ENCODE assay signal across 8 cellular contexts in genomic region chr3:53890726-53891499, GRCh38. TPM values are rescaled to one million over a fixed set of nuclear protein-coding genes. Genes with fewer than 3 reads are reported as not detected.
DNase-seq lines count a peak whose midpoint lies in the region; ATAC-seq and TF ChIP-seq lines count a peak whose summit lies in the region.

No MANE protein-coding gene starts in this region.

- H3K4me3 ChIP-seq in GM06990 (replicated peaks; ENCODE audit: low read depth, low read length): peak overlapping the region; percentile 97
- H3K4me3 ChIP-seq in tibial nerve: peak overlapping the region; percentile 80 to 89 (median 84)

- peak overlapping the region; percentile 97 for H3K27ac Mint-ChIP-seq in activated CD4-positive, alpha-beta memory T cell treated with anti-CD3 and anti-CD28 coated beads for 36 hours
- H3K27ac Mint-ChIP-seq in endothelial cell (ENCODE audit: unreplicated experiment): peak overlapping the region; percentile 88

- peaks cover 3 to 30% (median 8%) of the 10 kb centered on the region in 4 donors for H3K4me1 ChIP-seq in tibial nerve

- DNase-seq in GM06990 (ENCODE audit: extremely low read depth, insufficient read length) (no peak), LHCN-M2 (ENCODE audit: low read depth) (peak; percentile 1), endothelial cell (ENCODE audit: low spot score) (no peak), myocyte (ENCODE audit: low read depth) (peak; percentile 12), tibial nerve (ENCODE audit: low spot score in 2 of 2) (no peak), occipital lobe (lab: John Stamatoyannopoulos, UW) (no peak)
- peak; percentile 61 for DNase-seq in activated CD4-positive, alpha-beta memory T cell treated with anti-CD3 and anti-CD28 coated beads for 36 hours

- H3K9me3 Mint-ChIP-seq in activated CD4-positive, alpha-beta memory T cell treated with anti-CD3 and anti-CD28 coated beads for 36 hours: no peaks in the 10 kb centered on the region
- H3K9me3 Mint-ChIP-seq in endothelial cell (ENCODE audit: unreplicated experiment): no peaks in the 10 kb centered on the region

- 3 to 4% methylated on average over 20 to 22 of the region's 22 CpGs for WGBS in tibial nerve, 2 donors

- H3K27ac ChIP-seq in tibial nerve: peak overlapping the region; percentile 84 to 96 (median 93)

- TF ChIP-seq EP300 in tibial nerve (IDR thresholded peaks at IDR 0.05): no peak

- H3K27me3 ChIP-seq in GM06990 (replicated peaks; ENCODE audit: control insufficient read depth, insufficient read depth, low read length): no peaks in the 10 kb centered on the region
- no peaks in the 10 kb centered on the region for H3K27me3 ChIP-seq in tibial nerve

- H3K36me3 ChIP-seq in GM06990 (ENCODE audit: control insufficient read depth, insufficient read depth, low read length) (no peaks in the 10 kb centered on the region), tibial nerve (peaks cover 0 to 31% (median 0%) of the 10 kb centered on the region in 3 donors)

- no peaks in the 10 kb centered on the region for H3K27me3 Mint-ChIP-seq in activated CD4-positive, alpha-beta memory T cell treated with anti-CD3 and anti-CD28 coated beads for 36 hours
- peaks cover 4% of the 10 kb centered on the region for H3K27me3 Mint-ChIP-seq in endothelial cell (ENCODE audit: unreplicated experiment)

- intact Hi-C loops in activated CD4-positive, alpha-beta memory T cell treated with anti-CD3 and anti-CD28 coated beads for 36 hours (cut with micrococcal nuclease): loop anchor here (1.0 to 10.0 kb wide), 4 partner anchors 9 to 786 kb away; partner anchors contain the start of genes ACTR8 and DCP1A

- H3K4me3 Mint-ChIP-seq in activated CD4-positive, alpha-beta memory T cell treated with anti-CD3 and anti-CD28 coated beads for 36 hours: peak overlapping the region; percentile 91
- peak overlapping the region; percentile 98 for H3K4me3 Mint-ChIP-seq in endothelial cell (ENCODE audit: unreplicated experiment)

- ATAC-seq in GM18519 (IDR thresholded peaks at IDR 0.05; ENCODE audit: low FRiP score, unreplicated experiment): no peak

- TF ChIP-seq POLR2A in tibial nerve (IDR thresholded peaks at IDR 0.05): no peak

- POLR2A ChIA-PET in activated CD4-positive, alpha-beta memory T cell treated with anti-CD3 and anti-CD28 coated beads for 36 hours (lab: Charles Lee): interaction anchor here (0.8 to 2.6 kb wide), 2 partner anchors 9 to 543 kb away, joined by 3 to 29 read pairs; partner anchors contain the start of genes ACTR8 and DCP1A

- CTCF ChIA-PET in activated CD4-positive, alpha-beta memory T cell treated with anti-CD3 and anti-CD28 coated beads for 36 hours (lab: Charles Lee): interaction anchor here (1.0 kb wide), 1 partner anchor 11 kb away, joined by 3 read pairs; no protein-coding TSS in a partner anchor

- peaks cover 22% of the 10 kb centered on the region for H3K36me3 Mint-ChIP-seq in activated CD4-positive, alpha-beta memory T cell treated with anti-CD3 and anti-CD28 coated beads for 36 hours
- peaks cover 9% of the 10 kb centered on the region for H3K36me3 Mint-ChIP-seq in endothelial cell (ENCODE audit: low read depth, unreplicated experiment)

- no peaks in the 10 kb centered on the region for H3K9me3 ChIP-seq in tibial nerve

- peaks cover 48% of the 10 kb centered on the region for H3K4me1 Mint-ChIP-seq in activated CD4-positive, alpha-beta memory T cell treated with anti-CD3 and anti-CD28 coated beads for 36 hours (ENCODE audit: low read depth)
- H3K4me1 Mint-ChIP-seq in endothelial cell (ENCODE audit: unreplicated experiment): peaks cover 34% of the 10 kb centered on the region

- TF ChIP-seq CTCF in GM06990 (IDR thresholded peaks at IDR 0.05; ENCODE audit: insufficient read depth, low read length, poor library complexity, severe bottlenecking): no peak
- no peak for TF ChIP-seq CTCF in endothelial cell (IDR thresholded peaks at IDR 0.05; ENCODE audit: unreplicated experiment)
- no peak for TF ChIP-seq CTCF in tibial nerve (IDR thresholded peaks at IDR 0.05)

RNA-seq across cellular contexts. Expression of gene SELENOK, which starts 0.7 kb away (rescaled TPM):
- total RNA-seq in LHCN-M2 (2014; rRNA removed) (30.7 and 31.0 TPM in 2 replicates), endothelial cell (ENCODE audit: unreplicated experiment) (36.6 TPM), myocyte (37.1 and 70.8 TPM in 2 replicates), tibial nerve (10 to 100 TPM; 39.8 to 54.3 (median 49.2) TPM), occipital lobe (59.6 TPM)
- 40.7 TPM for polyA plus RNA-seq in LHCN-M2 (2012)
- total RNA-seq in activated CD4-positive, alpha-beta memory T cell treated with anti-CD3 and anti-CD28 coated beads for 36 hours: 10 to 100 TPM; 55.3 to 56.4 TPM
- 59.2 TPM for polyA plus RNA-seq in myocyte (2012)

RNA-seq across cellular contexts. Expression of gene ACTR8, which starts 9.0 kb away (rescaled TPM):
- total RNA-seq in LHCN-M2 (2014; rRNA removed) (32.8 and 38.5 TPM in 2 replicates), endothelial cell (ENCODE audit: unreplicated experiment) (40.1 TPM), myocyte (26.4 and 35.0 TPM in 2 replicates), tibial nerve (10 to 100 TPM; 14.0 to 40.0 (median 27.2) TPM), occipital lobe (67.1 TPM)
- polyA plus RNA-seq in LHCN-M2 (2012): 20.4 TPM
- 10 to 100 TPM; 32.0 to 33.1 TPM for total RNA-seq in activated CD4-positive, alpha-beta memory T cell treated with anti-CD3 and anti-CD28 coated beads for 36 hours
- polyA plus RNA-seq in myocyte (2012): 25.5 TPM

RNA-seq across cellular contexts. Expression of gene IL17RB, which starts 44.5 kb away (rescaled TPM):
- total RNA-seq in LHCN-M2 (2014; rRNA removed) (not detected in 2 replicates), endothelial cell (ENCODE audit: unreplicated experiment) (0.33 TPM), myocyte (not detected in 2 replicates), tibial nerve (1 to 10 TPM; 3.3 to 7.1 (median 5.0) TPM), occipital lobe (2.2 TPM)
- polyA plus RNA-seq in LHCN-M2 (2012): 0.98 TPM
- 1 to 10 TPM in 1 of 2 experiments, under 1 TPM in 1; 0.92 to 1.1 TPM for total RNA-seq in activated CD4-positive, alpha-beta memory T cell treated with anti-CD3 and anti-CD28 coated beads for 36 hours
- polyA plus RNA-seq in myocyte (2012): 1.6 TPM

RNA-seq across cellular contexts. Expression of gene CHDH, which starts 44.7 kb away (rescaled TPM):
- total RNA-seq in LHCN-M2 (2014; rRNA removed): under 0.01 TPM in 2 replicates
- polyA plus RNA-seq in LHCN-M2 (2012): not detected
- under 1 TPM; 0.41 to 0.59 TPM for total RNA-seq in activated CD4-positive, alpha-beta memory T cell treated with anti-CD3 and anti-CD28 coated beads for 36 hours
- 1.0 TPM for total RNA-seq in endothelial cell (ENCODE audit: unreplicated experiment)
- 0.05 and 2.4 TPM in 2 replicates for total RNA-seq in myocyte
- polyA plus RNA-seq in myocyte (2012): 0.05 TPM
- 10 to 100 TPM in 2 of 4 donors, 1 to 10 TPM in 2; 2.8 to 15.9 (median 9.7) TPM for total RNA-seq in tibial nerve
- total RNA-seq in occipital lobe: 1.4 TPM

Comparison
In these comparisons a context has a peak if more than half of its experiments do, and no peak if none do; other contexts are left out.
1. DNase-seq: peak in LHCN-M2 (single experiment), activated CD4-positive, alpha-beta memory T cell treated with anti-CD3 and anti-CD28 coated beads for 36 hours (single experiment) and myocyte (single experiment); none in GM06990 (single experiment), endothelial cell (single experiment), tibial nerve (0 of 2) and occipital lobe (single experiment).